12 cellular contexts compared by ENCODE assay signal in the genomic region with DNA sequence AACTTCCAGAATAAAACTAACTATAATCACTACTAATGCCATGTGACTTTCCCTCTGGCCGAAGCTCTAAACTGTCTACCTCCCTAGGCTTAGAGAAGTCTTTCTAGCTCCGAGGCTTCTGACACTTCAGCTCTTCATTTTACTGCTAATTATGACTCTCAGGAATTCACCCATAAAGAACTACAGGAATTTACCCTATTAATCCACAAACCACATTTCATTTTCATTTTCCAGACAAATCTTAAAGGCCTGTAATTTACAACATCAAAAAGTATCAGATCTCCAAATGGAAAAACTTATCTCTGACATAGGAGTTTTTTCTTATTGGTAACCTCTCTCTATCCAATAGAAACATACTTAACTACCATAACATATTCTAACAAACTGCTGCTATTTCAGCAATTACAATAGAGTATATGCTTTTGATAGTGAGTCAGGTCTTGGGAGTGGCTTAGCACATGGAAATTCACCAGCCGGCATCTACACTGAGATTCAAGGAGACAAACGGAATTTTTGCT. TPM values are rescaled to one million over a fixed set of nuclear protein-coding genes. Genes with fewer than 3 reads are reported as not detected.
A peak's percentile ranks its signal among the peaks of the same experiment; 100 is the strongest.
DNase-seq lines count a peak whose midpoint lies in the region; ATAC-seq, FAIRE-seq and TF ChIP-seq lines count a peak whose summit lies in the region.
"Had no signal": no experiment of that assay in that cellular context is flagged by ENCODE, and none has a peak within 500 bp of the region (broad histone marks: within the 10 kb centered on the region; RNA-seq: fewer than 3 reads in every experiment).

No MANE protein-coding gene starts in this region.

- FAIRE-seq in urothelium cell line (lab: Jason Lieb, UNC), result no peak

- no peak overlapping the region for H3K27ac ChIP-seq in AG04450 (ENCODE audit: low read depth, low read length)
- H3K27ac ChIP-seq: colonic mucosa, HL-60 had no signal

- no peak overlapping the region for H3K4me3 ChIP-seq in AG04450 (ENCODE audit: low read depth, low read length)
- no peak overlapping the region for H3K4me3 ChIP-seq in MG63
- H3K4me3 ChIP-seq in choroid plexus epithelial cell (ENCODE audit: low read depth, low read length), result no peak overlapping the region
- no peak overlapping the region for H3K4me3 ChIP-seq in mucosa of descending colon
- H3K4me3 ChIP-seq: colonic mucosa had no signal

- H3K36me3 ChIP-seq in MG63 (no peaks in the 10 kb centered on the region; the same call in 1 of the 2 replicates), mucosa of descending colon (ENCODE audit: low read depth) (no peaks in the 10 kb centered on the region)
- H3K36me3 ChIP-seq: colonic mucosa had no signal

- intact Hi-C loops in mucosa of descending colon (cut with DNase I, micrococcal nuclease), result no loop called here
- intact Hi-C loops in posterior vena cava (cut with DNase I), result no loop called here

- peak; percentile 13 for DNase-seq in AG04450 (ENCODE audit: low read depth, low spot score)
- DNase-seq in MG63, result peak; percentile 47
- DNase-seq in choroid plexus epithelial cell (ENCODE audit: low read depth), result peak; percentile 64
- no peak for DNase-seq in mucosa of descending colon
- DNase-seq in NCI-H128 (lab: John Stamatoyannopoulos, UW; ENCODE audit: unreplicated experiment), result no peak
- DNase-seq in posterior vena cava (ENCODE audit: low spot score), result no peak
- DNase-seq in urothelium cell line (ENCODE audit: low spot score), result no peak
- DNase-seq in NCI-H82 (lab: John Stamatoyannopoulos, UW), result no peak
- DNase-seq: colonic mucosa, H7, NCI-H2171 had no signal

- H3K9me3 ChIP-seq in AG04450 (ENCODE audit: control insufficient read depth, insufficient read depth, low read length) (no peaks in the 10 kb centered on the region), MG63 (no peaks in the 10 kb centered on the region), mucosa of descending colon (no peaks in the 10 kb centered on the region)
- H3K9me3 ChIP-seq: colonic mucosa had no signal

- peaks cover 25% of the 10 kb centered on the region for H3K4me1 ChIP-seq in mucosa of descending colon (ENCODE audit: low read depth)

- TF ChIP-seq CTCF in AG04450 (IDR thresholded peaks at IDR 0.05; ENCODE audit: low read depth, low read length) (no peak), choroid plexus epithelial cell (conservative IDR thresholded peaks at IDR 0.05; ENCODE audit: low read depth, low read length) (no peak), mucosa of descending colon (IDR thresholded peaks at IDR 0.05) (no peak)

- CTCF ChIA-PET in AG04450 (lab: Charles Lee), result no interaction called here

- H3K27me3 ChIP-seq in AG04450 (ENCODE audit: control insufficient read depth, insufficient read depth, low read length) (no peaks in the 10 kb centered on the region), MG63 (no peaks in the 10 kb centered on the region)
- H3K27me3 ChIP-seq: colonic mucosa had no signal

- POLR2A ChIA-PET in AG04450 (lab: Yijun Ruan, JAX), result no interaction called here

- ATAC-seq in mucosa of descending colon, result peak; percentile 66

RNA-seq across cellular contexts. Expression of a gene that starts 33.4 kb away (rescaled TPM):
- 6.8 and 11.6 TPM in 2 replicates for polyA plus RNA-seq in AG04450 (2011; rRNA removed)
- polyA minus RNA-seq in AG04450 (2011; rRNA and poly(A)+ RNA removed), result 38.9 and 50.6 TPM in 2 replicates
- 30.7 and 52.0 TPM in 2 replicates for total RNA-seq in MG63 (2014; rRNA removed; shearing (Covaris generic); ENCODE audit: low replicate concordance)
- total RNA-seq in mucosa of descending colon (10 to 100 TPM; 32.4 to 45.3 (median 35.0) TPM), posterior vena cava (10 to 100 TPM; 72.8 to 76.5 TPM)

Comparison
In these comparisons a context has a peak if more than half of its experiments do, and no peak if none do; other contexts are left out.
1. DNase-seq: peak in AG04450 (single experiment), MG63 (single experiment) and choroid plexus epithelial cell (single experiment); none in mucosa of descending colon (0 of 3), NCI-H128 (single experiment), posterior vena cava (single experiment), urothelium cell line (single experiment) and NCI-H82 (single experiment).